ENCODE assay signal across 25 cellular contexts in the genomic region with DNA sequence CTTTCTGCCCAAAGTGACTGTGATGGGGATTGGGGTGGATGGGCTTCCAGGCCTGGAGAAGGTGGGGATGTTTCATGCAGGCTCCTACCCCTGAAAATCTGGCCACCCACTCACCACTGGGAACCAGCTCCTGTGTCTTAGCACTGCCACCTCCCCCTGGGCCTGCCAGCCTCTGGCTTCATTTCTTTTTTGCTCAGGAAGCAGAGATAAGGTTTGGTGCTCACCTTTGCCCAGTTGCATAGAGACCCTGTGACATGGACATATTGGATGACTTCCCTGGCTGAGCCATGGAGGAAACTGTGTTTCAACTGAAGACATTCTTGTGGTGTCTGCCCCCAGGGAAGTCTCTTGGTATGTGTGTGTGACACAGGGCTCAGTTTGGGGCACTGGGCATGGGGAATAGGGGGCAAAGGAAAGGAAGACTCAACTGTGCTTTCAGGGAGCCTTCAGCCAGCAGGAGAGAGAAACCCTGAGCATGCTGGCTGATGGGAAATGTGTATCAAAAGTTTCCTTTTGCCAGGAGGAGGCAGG. TPM values are rescaled to one million over a fixed set of nuclear protein-coding genes. Genes with fewer than 3 reads are reported as not detected.
DNase-seq lines count a peak whose midpoint lies in the region; TF ChIP-seq lines count a peak whose summit lies in the region.
"Had no signal": no experiment of that assay in that cellular context is flagged by ENCODE, and none has a peak within 500 bp of the region (broad histone marks: within the 10 kb centered on the region; RNA-seq: fewer than 3 reads in every experiment).

No MANE protein-coding gene starts in this region.

- no peak for TF ChIP-seq EP300 in sigmoid colon (IDR thresholded peaks at IDR 0.05)

- DNase-seq in activated naive CD4-positive, alpha-beta T cell treated with anti-CD3 and anti-CD28 coated beads, Interleukin-2, amount 50 U/mL, for 16 hours = no peak
- DNase-seq in esophagus squamous epithelium (lab: John Stamatoyannopoulos, UW) = no peak
- peak; percentile 57 for DNase-seq in sigmoid colon
- no peak for DNase-seq in NCI-H2081 (lab: John Stamatoyannopoulos, UW)
- no peak for DNase-seq in activated CD4-positive, alpha-beta memory T cell treated with anti-CD3 and anti-CD28 coated beads for 36 hours
- DNase-seq in EL = no peak
- DNase-seq: 8988T; Calu3; CD8-positive, alpha-beta memory T cell; GF-D8; Kasumi-1; MM.1S; NCI-H1048; NCI-H1417 treated with DMSO at 0.1 percent for 48 hours; NCI-H1930; NCI-H226; NCI-H510A treated with DMSO at 0.1 percent for 48 hours; NCI-H748 treated with DMSO at 0.1 percent for 48 hours; PC-9; RPMI8226; SHP77 treated with DMSO at 0.1 percent for 48 hours; SK-N-SH had no signal

- H3K4me3 Mint-ChIP-seq in activated naive CD4-positive, alpha-beta T cell treated with anti-CD3 and anti-CD28 coated beads, Interleukin-2, amount 50 U/mL, for 24 hours = no peak overlapping the region
- no peak overlapping the region for H3K4me3 Mint-ChIP-seq in activated CD4-positive, alpha-beta memory T cell treated with anti-CD3 and anti-CD28 coated beads for 36 hours

- peaks cover 3 to 11% (median 6%) of the 10 kb centered on the region in 11 experiments; a peak in 15 of 22 replicates for H3K9me3 ChIP-seq in BLaER1 treated with 17β-estradiol and CSF1 and Interleukin-3, amounts not matched to agents 10 nM and 100 nM (replicated peaks in 1 of 11)
- H3K9me3 ChIP-seq in esophagus squamous epithelium = peaks cover 0 to 8% (median 0%) of the 10 kb centered on the region in 3 donors
- no peaks in the 10 kb centered on the region for H3K9me3 ChIP-seq in sigmoid colon
- H3K9me3 ChIP-seq: SK-N-SH had no signal

- peaks cover 0 to 39% (median 10%) of the 10 kb centered on the region in 11 experiments; a peak in 12 of 22 replicates for H4K20me1 ChIP-seq in BLaER1 treated with 17β-estradiol and CSF1 and Interleukin-3, amounts not matched to agents 10 nM and 100 nM

- no peaks in the 10 kb centered on the region for H3K4me1 Mint-ChIP-seq in activated naive CD4-positive, alpha-beta T cell treated with anti-CD3 and anti-CD28 coated beads, Interleukin-2, amount 50 U/mL, for 24 hours
- H3K4me1 Mint-ChIP-seq in activated CD4-positive, alpha-beta memory T cell treated with anti-CD3 and anti-CD28 coated beads for 36 hours (ENCODE audit: low read depth) = no peaks in the 10 kb centered on the region
- H3K4me1 Mint-ChIP-seq: CD8-positive, alpha-beta memory T cell had no signal

- no peaks in the 10 kb centered on the region for H3K27me3 ChIP-seq in BLaER1 treated with 17β-estradiol and CSF1 and Interleukin-3, amounts not matched to agents 10 nM and 100 nM
- H3K27me3 ChIP-seq in esophagus squamous epithelium = no peaks in the 10 kb centered on the region
- no peaks in the 10 kb centered on the region for H3K27me3 ChIP-seq in sigmoid colon

- peak overlapping the region in 8 of 11 experiments; percentile 15 to 58 (median 38); a peak in 14 of 22 replicates for H3K4me2 ChIP-seq in BLaER1 treated with 17β-estradiol and CSF1 and Interleukin-3, amounts not matched to agents 10 nM and 100 nM
- H3K4me2 ChIP-seq: PC-9, SK-N-SH had no signal

- H3K4me1 ChIP-seq in BLaER1 treated with 17β-estradiol and CSF1 and Interleukin-3, amounts not matched to agents 10 nM and 100 nM = peaks cover 0 to 30% (median 18%) of the 10 kb centered on the region in 10 experiments; a peak in 15 of 20 replicates
- peaks cover 0 to 27% (median 0%) of the 10 kb centered on the region in 3 donors for H3K4me1 ChIP-seq in esophagus squamous epithelium
- H3K4me1 ChIP-seq in sigmoid colon = peaks cover 0 to 42% (median 30%) of the 10 kb centered on the region in 4 donors

- H3K9ac ChIP-seq in BLaER1 treated with 17β-estradiol and CSF1 and Interleukin-3, amounts not matched to agents 10 nM and 100 nM = no peak overlapping the region
- H3K9ac ChIP-seq: SK-N-SH had no signal

- no peak overlapping the region for H3K27ac ChIP-seq in BLaER1 treated with 17β-estradiol and CSF1 and Interleukin-3, amounts not matched to agents 10 nM and 100 nM
- peak overlapping the region in 3 of 4 donors; percentile 23 to 46 (median 29) for H3K27ac ChIP-seq in esophagus squamous epithelium
- peak overlapping the region in 2 of 4 donors; percentile 71 for H3K27ac ChIP-seq in sigmoid colon
- H3K27ac ChIP-seq: C4-2B, PC-9 had no signal

- H3K36me3 ChIP-seq in BLaER1 treated with 17β-estradiol and CSF1 and Interleukin-3, amounts not matched to agents 10 nM and 100 nM = peaks cover 0 to 75% (median 11%) of the 10 kb centered on the region in 11 experiments; a peak in 10 of 22 replicates
- H3K36me3 ChIP-seq in esophagus squamous epithelium (peaks cover 0 to 29% (median 0%) of the 10 kb centered on the region in 3 donors), sigmoid colon (no peaks in the 10 kb centered on the region)

- intact Hi-C loops in esophagus squamous epithelium (cut with DNase I) (no loop called here), sigmoid colon (cut with DNase I) (no loop called here)
- intact Hi-C loops in activated CD4-positive, alpha-beta memory T cell treated with anti-CD3 and anti-CD28 coated beads for 36 hours (cut with micrococcal nuclease) = no loop called here

- peaks cover 2% of the 10 kb centered on the region for H3K27me3 Mint-ChIP-seq in activated naive CD4-positive, alpha-beta T cell treated with anti-CD3 and anti-CD28 coated beads, Interleukin-2, amount 50 U/mL, for 24 hours
- no peaks in the 10 kb centered on the region for H3K27me3 Mint-ChIP-seq in activated CD4-positive, alpha-beta memory T cell treated with anti-CD3 and anti-CD28 coated beads for 36 hours
- H3K27me3 Mint-ChIP-seq: CD8-positive, alpha-beta memory T cell had no signal

- POLR2A ChIA-PET in activated CD4-positive, alpha-beta memory T cell treated with anti-CD3 and anti-CD28 coated beads for 36 hours (lab: Charles Lee) = no interaction called here

- TF ChIP-seq CTCF in esophagus squamous epithelium (IDR thresholded peaks at IDR 0.05) (no peak), sigmoid colon (IDR thresholded peaks at IDR 0.05) (no peak)

- CTCF ChIA-PET in activated CD4-positive, alpha-beta memory T cell treated with anti-CD3 and anti-CD28 coated beads for 36 hours (lab: Charles Lee) = interaction anchor here (1.1 kb wide), 1 partner anchor 108 kb away, joined by 3 read pairs; no protein-coding TSS in a partner anchor

- H3K9me3 Mint-ChIP-seq in activated naive CD4-positive, alpha-beta T cell treated with anti-CD3 and anti-CD28 coated beads, Interleukin-2, amount 50 U/mL, for 24 hours = no peaks in the 10 kb centered on the region
- peaks cover 4% of the 10 kb centered on the region for H3K9me3 Mint-ChIP-seq in activated CD4-positive, alpha-beta memory T cell treated with anti-CD3 and anti-CD28 coated beads for 36 hours

- H3K36me3 Mint-ChIP-seq in activated naive CD4-positive, alpha-beta T cell treated with anti-CD3 and anti-CD28 coated beads, Interleukin-2, amount 50 U/mL, for 24 hours = no peaks in the 10 kb centered on the region
- H3K36me3 Mint-ChIP-seq in activated CD4-positive, alpha-beta memory T cell treated with anti-CD3 and anti-CD28 coated beads for 36 hours = no peaks in the 10 kb centered on the region

- H3K4me3 ChIP-seq in BLaER1 treated with 17β-estradiol and CSF1 and Interleukin-3, amounts not matched to agents 10 nM and 100 nM = no peak overlapping the region
- H3K4me3 ChIP-seq in esophagus squamous epithelium (no peak overlapping the region), sigmoid colon (no peak overlapping the region)
- H3K4me3 ChIP-seq: PC-9 had no signal

- peak overlapping the region; percentile 49 for H3K27ac Mint-ChIP-seq in activated naive CD4-positive, alpha-beta T cell treated with anti-CD3 and anti-CD28 coated beads, Interleukin-2, amount 50 U/mL, for 24 hours
- no peak overlapping the region for H3K27ac Mint-ChIP-seq in activated CD4-positive, alpha-beta memory T cell treated with anti-CD3 and anti-CD28 coated beads for 36 hours
- H3K27ac Mint-ChIP-seq: CD8-positive, alpha-beta memory T cell had no signal

- no peak for TF ChIP-seq POLR2A in esophagus squamous epithelium (IDR thresholded peaks at IDR 0.05)
- no peak for TF ChIP-seq POLR2A in sigmoid colon (IDR thresholded peaks at IDR 0.05)

RNA-seq across cellular contexts. Expression of a gene that starts 16.7 kb away (rescaled TPM):
- total RNA-seq in esophagus squamous epithelium (10 to 100 TPM in 2 of 4 donors, 1 to 10 TPM in 2; 4.7 to 24.2 (median 10.2) TPM), sigmoid colon (10 to 100 TPM; 22.5 to 65.9 (median 40.4) TPM)
- polyA plus RNA-seq in sigmoid colon = 10 to 100 TPM in 1 of 3 donors, 1 to 10 TPM in 2; 3.6 to 12.5 (median 3.9) TPM
- 1 to 10 TPM; 4.6 to 5.8 TPM for total RNA-seq in activated CD4-positive, alpha-beta memory T cell treated with anti-CD3 and anti-CD28 coated beads for 36 hours

Comparison
In these comparisons a context has a peak if more than half of its experiments do, and no peak if none do; other contexts are left out.
1. H3K27ac ChIP-seq: peak in esophagus squamous epithelium (3 of 4); none in BLaER1 treated with 17β-estradiol and CSF1 and Interleukin-3, amounts not matched to agents 10 nM and 100 nM (0 of 11).